In genomic region chr5:31995011-31995410, GRCh38 we compare ENCODE assay signal across 17 cellular contexts.
A peak's percentile ranks its signal among the peaks of the same experiment; 100 is the strongest.
DNase-seq lines count a peak whose midpoint lies in the region; ATAC-seq and TF ChIP-seq lines count a peak whose summit lies in the region.
"Had no signal": no experiment of that assay in that cellular context is flagged by ENCODE, and none has a peak within 500 bp of the region (broad histone marks: within the 10 kb centered on the region; RNA-seq: fewer than 3 reads in every experiment).

No MANE protein-coding gene starts in this region.

- H3K27me3 ChIP-seq in Peyer's patch = no peaks in the 10 kb centered on the region
- H3K27me3 ChIP-seq: adrenal gland, colonic mucosa had no signal

- no peaks in the 10 kb centered on the region for H3K9me3 ChIP-seq in Peyer's patch
- H3K9me3 ChIP-seq: adrenal gland, colonic mucosa had no signal

- H3K4me3 ChIP-seq in foreskin fibroblast (ENCODE audit: low read depth in 1 of 2, low read length in 2 of 2) = no peak overlapping the region
- H3K4me3 ChIP-seq in Peyer's patch = no peak overlapping the region
- H3K4me3 ChIP-seq: adrenal gland, colonic mucosa had no signal

- no peak for TF ChIP-seq CTCF in foreskin fibroblast (IDR thresholded peaks at IDR 0.05; ENCODE audit: low read depth, low read length)
- TF ChIP-seq CTCF in Peyer's patch (IDR thresholded peaks at IDR 0.05) = no peak

- no peak for TF ChIP-seq POLR2A in Peyer's patch (IDR thresholded peaks at IDR 0.05)

- H3K27ac ChIP-seq in Peyer's patch = no peak overlapping the region
- H3K27ac ChIP-seq: adrenal gland, C4-2B, colonic mucosa had no signal

- DNase-seq in kidney tubule cell (ENCODE audit: low spot score) = peak; percentile 63
- no peak for DNase-seq in foreskin fibroblast
- DNase-seq in NCI-H1417 (lab: John Stamatoyannopoulos, UW) = no peak
- no peak for DNase-seq in NCI-H345 treated with DMSO at 0.1 percent for 48 hours (lab: John Stamatoyannopoulos, UW; ENCODE audit: unreplicated experiment)
- no peak for DNase-seq in Peyer's patch
- DNase-seq: adrenal gland, colonic mucosa, H9, kidney, NCI-H2029 treated with DMSO at 0.1 percent for 48 hours, nephron progenitor cell, OCI-M1, small intestine had no signal

- ATAC-seq in GM18907 (IDR thresholded peaks at IDR 0.05; ENCODE audit: unreplicated experiment) = peak; percentile 85
- peak; percentile 77 for ATAC-seq in GM21576 (IDR thresholded peaks at IDR 0.05; ENCODE audit: unreplicated experiment)
- ATAC-seq in HG03108 (IDR thresholded peaks at IDR 0.05; ENCODE audit: unreplicated experiment) = peak; percentile 84

- H3K4me1 ChIP-seq in Peyer's patch = no peaks in the 10 kb centered on the region
- H3K4me1 ChIP-seq: colonic mucosa had no signal

- no peaks in the 10 kb centered on the region for H3K36me3 ChIP-seq in Peyer's patch
- H3K36me3 ChIP-seq: adrenal gland, colonic mucosa had no signal
